17 cellular contexts compared by ENCODE assay signal in genomic region chr5:154329519-154329918, GRCh38.
DNase-seq lines count a peak whose midpoint lies in the region; ATAC-seq and TF ChIP-seq lines count a peak whose summit lies in the region.
"Had no signal": no experiment of that assay in that cellular context is flagged by ENCODE, and none has a peak within 500 bp of the region (broad histone marks: within the 10 kb centered on the region; RNA-seq: fewer than 3 reads in every experiment).

No MANE protein-coding gene starts in this region.

- H3K9ac ChIP-seq in mesenchymal stem cell (ENCODE audit: low read length) = no peak overlapping the region
- H3K9ac ChIP-seq: BLaER1 had no signal

- H3K4me3 ChIP-seq in gastroesophageal sphincter = no peak overlapping the region
- H3K4me3 ChIP-seq in mesenchymal stem cell (ENCODE audit: insufficient read depth in 1 of 2, low read depth in 1 of 2, low read length in 2 of 2) = no peak overlapping the region
- H3K4me3 ChIP-seq: A549, BLaER1 had no signal

- H3K4me1 ChIP-seq in gastroesophageal sphincter (peaks cover 0 to 7% (median 0%) of the 10 kb centered on the region in 3 donors), mesenchymal stem cell (ENCODE audit: control insufficient read depth, insufficient read depth, low read depth, low read length) (peaks cover 6% of the 10 kb centered on the region)
- H3K4me1 ChIP-seq: A549, BE2C, BLaER1, Caco-2 had no signal

- no peak for TF ChIP-seq CTCF in C4-2B (conservative IDR thresholded peaks at IDR 0.05)
- no peak for TF ChIP-seq CTCF in gastroesophageal sphincter (IDR thresholded peaks at IDR 0.05)

- H2BK15ac ChIP-seq in mesenchymal stem cell (ENCODE audit: low read depth, poor library complexity, severe bottlenecking) = peak overlapping the region; percentile 49

- H2BK5ac ChIP-seq in mesenchymal stem cell (ENCODE audit: low read depth, low read length, poor library complexity, severe bottlenecking) = no peak overlapping the region

- ATAC-seq in gastroesophageal sphincter = peak; percentile 25
- no peak for ATAC-seq in GM21529 (IDR thresholded peaks at IDR 0.05; ENCODE audit: unreplicated experiment)
- ATAC-seq: A549; CD8-positive, alpha-beta T cell had no signal

- no peak overlapping the region for H4K8ac ChIP-seq in mesenchymal stem cell (ENCODE audit: low read length)

- DNase-seq in mesenchymal stem cell (no peak), AG20443 (ENCODE audit: low spot score) (no peak), kidney glomerular epithelial cell (lab: John Stamatoyannopoulos, UW) (no peak)
- DNase-seq: BE2C; C1 segment of cervical spinal cord; Caco-2; Calu3; CD4-positive, alpha-beta T cell; CD8-positive, alpha-beta T cell; DMS79 treated with DMSO at 0.1 percent for 48 hours; GF-D8 had no signal

- no peak overlapping the region for H4K91ac ChIP-seq in mesenchymal stem cell (ENCODE audit: low read length)

- H2AFZ ChIP-seq in mesenchymal stem cell (ENCODE audit: low read depth, low read length) = no peak overlapping the region

- H2AK5ac ChIP-seq in mesenchymal stem cell (ENCODE audit: low read length, severe bottlenecking) = no peak overlapping the region

- H3K4ac ChIP-seq in mesenchymal stem cell (ENCODE audit: low read depth in 1 of 2, low read length in 2 of 2) = no peak overlapping the region

- H3K23ac ChIP-seq in mesenchymal stem cell (ENCODE audit: low read length in 2 of 2) = no peak overlapping the region

- H2BK120ac ChIP-seq in mesenchymal stem cell (ENCODE audit: low read depth, low read length) = no peak overlapping the region

- H3K9me3 ChIP-seq in gastroesophageal sphincter = no peaks in the 10 kb centered on the region
- H3K9me3 ChIP-seq in mesenchymal stem cell (ENCODE audit: control insufficient read depth, low read length) = no peaks in the 10 kb centered on the region
- H3K9me3 ChIP-seq: A549, BE2C, BLaER1, Caco-2 had no signal

- no peak for TF ChIP-seq POLR2A in gastroesophageal sphincter (IDR thresholded peaks at IDR 0.05)

- TF ChIP-seq EP300 in gastroesophageal sphincter (IDR thresholded peaks at IDR 0.05) = no peak

- peaks cover 7% of the 10 kb centered on the region for H3K79me1 ChIP-seq in mesenchymal stem cell (replicated peaks; ENCODE audit: low read length, poor library complexity, severe bottlenecking)

- WGBS in gastroesophageal sphincter (ENCODE audit: low coverage in 1 of 2), 2 donors = 83 to 86% methylated on average over 5 to 11 of the region's 14 CpGs
- 98% methylated on average over 14 of the region's 14 CpGs for WGBS in mesenchymal stem cell

- H3K4me2 ChIP-seq in mesenchymal stem cell (ENCODE audit: low read length, poor library complexity, severe bottlenecking) = no peak overlapping the region
- H3K4me2 ChIP-seq: A549, BLaER1 had no signal

- H3K36me3 ChIP-seq in gastroesophageal sphincter (peaks cover 0 to 40% of the 10 kb centered on the region in 2 donors), mesenchymal stem cell (ENCODE audit: control insufficient read depth in 1 of 2, insufficient read depth in 2 of 2, low read depth in 1 of 2, low read length in 2 of 2) (peaks cover 7 to 28% of the 10 kb centered on the region in 2 experiments)
- H3K36me3 ChIP-seq: BE2C, BLaER1 had no signal

- H2BK12ac ChIP-seq in mesenchymal stem cell (ENCODE audit: low read length in 2 of 2) = no peak overlapping the region

- H3K27me3 ChIP-seq in gastroesophageal sphincter = no peaks in the 10 kb centered on the region
- no peaks in the 10 kb centered on the region for H3K27me3 ChIP-seq in mesenchymal stem cell (ENCODE audit: control insufficient read depth in 1 of 2, insufficient read depth in 1 of 2, low read length in 2 of 2)
- H3K27me3 ChIP-seq: BE2C, BLaER1 had no signal

- no peak overlapping the region for H3K18ac ChIP-seq in mesenchymal stem cell (ENCODE audit: low read depth in 1 of 2, low read length in 2 of 2)

- H3K27ac ChIP-seq in C4-2B (0 out of 2 replicates have a peak overlapping the region, but pooled peaks have one; percentile 11), gastroesophageal sphincter (no peak overlapping the region), mesenchymal stem cell (ENCODE audit: low read length, poor library complexity, severe bottlenecking) (no peak overlapping the region)
- H3K27ac ChIP-seq: 22Rv1, A549, BLaER1 had no signal

- H3K14ac ChIP-seq in mesenchymal stem cell (ENCODE audit: low read length in 2 of 2) = peak overlapping the region in 1 of 2 experiments; percentile 23
